ENCODE assay signal across 32 cellular contexts in genomic region chr1:211587123-211587522, GRCh38.
"Had no signal": no experiment of that assay in that cellular context is flagged by ENCODE, and none has a peak within 500 bp of the region (broad histone marks: within the 10 kb centered on the region; RNA-seq: fewer than 3 reads in every experiment).

No MANE protein-coding gene starts in this region.

- H3K27me3 Mint-ChIP-seq: activated CD4-positive, alpha-beta memory T cell treated with anti-CD3 and anti-CD28 coated beads for 36 hours; type B pancreatic cell had no signal

- H3K27ac Mint-ChIP-seq: activated CD4-positive, alpha-beta memory T cell treated with anti-CD3 and anti-CD28 coated beads for 36 hours; activated naive CD4-positive, alpha-beta T cell treated with anti-CD3 and anti-CD28 coated beads for 36 hours; activated naive CD8-positive, alpha-beta T cell treated with anti-CD3 and anti-CD28 coated beads for 36 hours; activated T-helper 1 cell treated with anti-CD3 and anti-CD28 coated beads, Interleukin-12 subunit alpha, Interleukin-12 subunit beta, Interleukin-2, Interleukin-4 antibody, amounts not matched to agents 30 ng/mL and 10 ng/mL and 1 ng/mL, durations not matched to agents 14 hours and 24 hours and 36 hours; brain; stimulated activated naive CD8-positive, alpha-beta T cell treated with anti-CD3 and anti-CD28 coated beads, Interleukin-15, amount 100 ng/mL, for 72 hours; type B pancreatic cell had no signal

- H3K36me3 Mint-ChIP-seq: activated CD4-positive, alpha-beta memory T cell treated with anti-CD3 and anti-CD28 coated beads for 36 hours; activated naive CD8-positive, alpha-beta T cell treated with anti-CD3 and anti-CD28 coated beads for 36 hours; brain; type B pancreatic cell had no signal

- H3K4me3 Mint-ChIP-seq: activated CD4-positive, alpha-beta memory T cell treated with anti-CD3 and anti-CD28 coated beads for 36 hours; activated naive CD4-positive, alpha-beta T cell treated with anti-CD3 and anti-CD28 coated beads for 36 hours; activated naive CD8-positive, alpha-beta T cell treated with anti-CD3 and anti-CD28 coated beads for 36 hours; activated T-helper 1 cell treated with anti-CD3 and anti-CD28 coated beads, Interleukin-12 subunit alpha, Interleukin-12 subunit beta, Interleukin-2, Interleukin-4 antibody, amounts not matched to agents 30 ng/mL and 10 ng/mL and 1 ng/mL, durations not matched to agents 14 hours and 24 hours and 36 hours; brain; stimulated activated naive CD8-positive, alpha-beta T cell treated with anti-CD3 and anti-CD28 coated beads, Interleukin-15, amount 100 ng/mL, for 72 hours; type B pancreatic cell had no signal

- H3K36me3 ChIP-seq: adrenal gland, ascending aorta, cardiac muscle cell, colonic mucosa, left ventricle myocardium inferior, pancreas, prostate gland, vagina, WERI-Rb-1 had no signal

- ATAC-seq: activated CD4-positive, CD25-positive, alpha-beta regulatory T cell treated with anti-CD3 and anti-CD28 coated beads, Interleukin-2, amount 50 U/mL, for 24 hours; pancreas; sciatic nerve; stimulated activated naive CD8-positive, alpha-beta T cell treated with anti-CD3 and anti-CD28 coated beads, Interleukin-15, amount 100 ng/mL, for 72 hours had no signal

- DNase-seq: activated CD4-positive, alpha-beta memory T cell treated with anti-CD3 and anti-CD28 coated beads for 36 hours; activated CD4-positive, alpha-beta T cell treated with anti-CD3 and anti-CD28 coated beads for 48 hours; activated CD8-positive, alpha-beta memory T cell treated with anti-CD3 and anti-CD28 coated beads, Interleukin-2, amount 50 U/mL, for 4 hours; activated effector memory CD4-positive, alpha-beta T cell treated with anti-CD3 and anti-CD28 coated beads, Interleukin-2, amount 50 U/mL, for 16 hours; activated naive CD4-positive, alpha-beta T cell treated with anti-CD3 and anti-CD28 coated beads for 36 hours; activated naive CD8-positive, alpha-beta T cell treated with anti-CD3 and anti-CD28 coated beads for 36 hours; activated T-cell treated with anti-CD3 and anti-CD28 coated beads, Interleukin-2, amount 50 U/mL, for 1 hour; adrenal gland; cerebellar nuclear complex; colonic mucosa; effector CD8-positive, alpha-beta T cell; glutamatergic neuron; islet precursor cell; left ventricle myocardium inferior; pancreas; retina; stimulated activated CD4-positive, alpha-beta T cell treated with anti-CD3 and anti-CD28 coated beads, Interleukin-12 subunit alpha, Interleukin-12 subunit beta, amount 100 ng/mL, for 4 hours; stimulated activated CD4-positive, alpha-beta T cell treated with anti-CD3 and anti-CD28 coated beads, Interleukin-4, amount 100 ng/mL, for 1 hour; stimulated activated naive CD8-positive, alpha-beta T cell treated with anti-CD3 and anti-CD28 coated beads, Interleukin-15, amount 100 ng/mL, for 72 hours; substantia nigra; WERI-Rb-1 had no signal

- H3K9me3 Mint-ChIP-seq: activated CD4-positive, alpha-beta memory T cell treated with anti-CD3 and anti-CD28 coated beads for 36 hours; activated naive CD4-positive, alpha-beta T cell treated with anti-CD3 and anti-CD28 coated beads for 36 hours; activated naive CD8-positive, alpha-beta T cell treated with anti-CD3 and anti-CD28 coated beads for 36 hours; activated T-helper 1 cell treated with anti-CD3 and anti-CD28 coated beads, Interleukin-12 subunit alpha, Interleukin-12 subunit beta, Interleukin-2, Interleukin-4 antibody, amounts not matched to agents 30 ng/mL and 10 ng/mL and 1 ng/mL, durations not matched to agents 14 hours and 24 hours and 36 hours; stimulated activated naive CD8-positive, alpha-beta T cell treated with anti-CD3 and anti-CD28 coated beads, Interleukin-15, amount 100 ng/mL, for 72 hours; type B pancreatic cell had no signal

- H3K9me3 ChIP-seq: adrenal gland, ascending aorta, colonic mucosa, left ventricle myocardium inferior, pancreas, prostate gland, vagina had no signal

- H3K4me3 ChIP-seq: adrenal gland, ascending aorta, cardiac muscle cell, colonic mucosa, left ventricle myocardium inferior, lung, pancreas, prostate gland, skin epidermis, vagina had no signal

- H3K4me1 ChIP-seq: colonic mucosa, pancreas, prostate gland had no signal
